Comparison of ENCODE assay signal across 14 cellular contexts in the genomic region with DNA sequence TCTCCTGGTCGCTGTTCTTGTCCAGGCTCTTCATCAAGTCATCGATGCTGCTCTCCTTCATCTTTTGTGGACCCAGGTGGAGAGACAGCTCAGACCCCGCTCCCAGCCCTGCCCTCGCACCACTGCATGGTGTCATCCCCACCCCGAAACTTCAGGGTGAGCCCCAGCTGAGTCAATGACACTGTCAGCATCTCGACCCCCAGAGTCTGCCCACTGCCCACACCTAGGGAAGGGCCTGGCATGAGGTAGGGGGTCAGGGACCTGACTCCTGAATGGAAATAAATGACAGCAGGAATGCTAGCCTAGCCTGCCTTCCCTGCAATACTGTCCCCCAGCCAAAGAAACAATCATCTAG. TPM values are rescaled to one million over a fixed set of nuclear protein-coding genes. Genes with fewer than 3 reads are reported as not detected.
DNase-seq lines count a peak whose midpoint lies in the region; ATAC-seq and TF ChIP-seq lines count a peak whose summit lies in the region.
"Had no signal": no experiment of that assay in that cellular context is flagged by ENCODE, and none has a peak within 500 bp of the region (broad histone marks: within the 10 kb centered on the region; RNA-seq: fewer than 3 reads in every experiment).

No MANE protein-coding gene starts in this region.

- H3K4me3 ChIP-seq in thyroid gland (replicated peaks in 1 of 3) (no peak overlapping the region), body of pancreas (no peak overlapping the region)
- H3K4me3 ChIP-seq: adrenal gland had no signal

- peaks cover 84% of the 10 kb centered on the region for H3K4me1 Mint-ChIP-seq in activated T-cell treated with anti-CD3 and anti-CD28 coated beads, Interleukin-2, amount 50 U/mL, for 24 hours (ENCODE audit: low read depth)
- peaks cover 76% of the 10 kb centered on the region for H3K4me1 Mint-ChIP-seq in activated T-cell treated with anti-CD3 and anti-CD28 coated beads, Interleukin-2, amount 50 U/mL, for 72 hours (ENCODE audit: low read depth)
- H3K4me1 Mint-ChIP-seq in T-helper 17 cell (peaks cover 72% of the 10 kb centered on the region), immature natural killer cell (peaks cover 74 to 78% of the 10 kb centered on the region in 2 donors)

- no peaks in the 10 kb centered on the region for H3K27me3 Mint-ChIP-seq in activated T-cell treated with anti-CD3 and anti-CD28 coated beads, Interleukin-2, amount 50 U/mL, for 24 hours
- no peaks in the 10 kb centered on the region for H3K27me3 Mint-ChIP-seq in activated T-cell treated with anti-CD3 and anti-CD28 coated beads, Interleukin-2, amount 50 U/mL, for 72 hours (ENCODE audit: low read depth)
- H3K27me3 Mint-ChIP-seq in T-helper 17 cell (no peaks in the 10 kb centered on the region), immature natural killer cell (ENCODE audit: low read depth in 3 of 3) (peaks cover 12 to 21% (median 12%) of the 10 kb centered on the region in 3 donors)

- H3K4me3 Mint-ChIP-seq in activated T-cell treated with anti-CD3 and anti-CD28 coated beads, Interleukin-2, amount 50 U/mL, for 24 hours: no peak overlapping the region
- peak overlapping the region in 1 of 2 donors; percentile 86 for H3K4me3 Mint-ChIP-seq in activated T-cell treated with anti-CD3 and anti-CD28 coated beads, Interleukin-2, amount 50 U/mL, for 72 hours
- H3K4me3 Mint-ChIP-seq in T-helper 17 cell (no peak overlapping the region), immature natural killer cell (peak overlapping the region in 1 of 5 donors; percentile 11)

- H3K9me3 ChIP-seq in T-helper 17 cell (ENCODE audit: control insufficient read depth, low read length, poor library complexity, severe bottlenecking) (no peaks in the 10 kb centered on the region), thyroid gland (no peaks in the 10 kb centered on the region), body of pancreas (no peaks in the 10 kb centered on the region)
- H3K9me3 ChIP-seq: adrenal gland, left lung had no signal

- H3K27ac Mint-ChIP-seq in activated T-cell treated with anti-CD3 and anti-CD28 coated beads, Interleukin-2, amount 50 U/mL, for 24 hours: peak overlapping the region; percentile 76
- H3K27ac Mint-ChIP-seq in activated T-cell treated with anti-CD3 and anti-CD28 coated beads, Interleukin-2, amount 50 U/mL, for 72 hours: no peak overlapping the region
- peak overlapping the region; percentile 96 for H3K27ac Mint-ChIP-seq in T-helper 17 cell
- H3K27ac Mint-ChIP-seq in immature natural killer cell: peak overlapping the region; percentile 87 to 98 (median 96)

- no peaks in the 10 kb centered on the region for H3K27me3 ChIP-seq in thyroid gland
- no peaks in the 10 kb centered on the region for H3K27me3 ChIP-seq in body of pancreas
- H3K27me3 ChIP-seq: adrenal gland, left lung had no signal

- CTCF ChIA-PET in HEK293T (lab: Yijun Ruan, JAX): no interaction called here

- H3K27ac ChIP-seq in thyroid gland (peak overlapping the region in 2 of 3 donors; percentile 12 to 98), body of pancreas (peak overlapping the region in 1 of 4 donors; percentile 88)

- DNase-seq in activated T-cell treated with anti-CD3 and anti-CD28 coated beads, Interleukin-2, amount 50 U/mL, for 24 hours: no peak
- DNase-seq in activated T-cell treated with anti-CD3 and anti-CD28 coated beads, Interleukin-2, amount 50 U/mL, for 72 hours: no peak
- no peak for DNase-seq in T-helper 17 cell
- DNase-seq in immature natural killer cell: no peak
- DNase-seq in thyroid gland: no peak
- DNase-seq in HEK293T (ENCODE audit: extremely low spot score): no peak
- no peak for DNase-seq in body of pancreas
- DNase-seq in NCI-H2227 (lab: John Stamatoyannopoulos, UW; ENCODE audit: unreplicated experiment): no peak
- DNase-seq: adrenal gland, DMS 273 treated with DMSO at 0.1 percent for 48 hours, hypothalamus, NCI-H2029, T1000 had no signal

- no peak for ATAC-seq in activated T-cell treated with anti-CD3 and anti-CD28 coated beads, Interleukin-2, amount 50 U/mL, for 72 hours (replicated peaks in 1 of 2)
- ATAC-seq in T-helper 17 cell (no peak), body of pancreas (no peak)

- 93 to 95% methylated on average over 6 of the region's 6 CpGs for WGBS in thyroid gland, 2 donors
- 90 to 100% methylated on average over 6 of the region's 6 CpGs for WGBS in body of pancreas, 2 donors

- no peak for TF ChIP-seq CTCF in thyroid gland (IDR thresholded peaks at IDR 0.05)
- no peak for TF ChIP-seq CTCF in body of pancreas (IDR thresholded peaks at IDR 0.05)

- H3K4me1 ChIP-seq in thyroid gland (peaks cover 45 to 68% of the 10 kb centered on the region in 2 donors), body of pancreas (peaks cover 45% of the 10 kb centered on the region)

- TF ChIP-seq POLR2A in thyroid gland (IDR thresholded peaks at IDR 0.05) (no peak), body of pancreas (IDR thresholded peaks at IDR 0.05) (no peak)

- H3K36me3 Mint-ChIP-seq in activated T-cell treated with anti-CD3 and anti-CD28 coated beads, Interleukin-2, amount 50 U/mL, for 24 hours (ENCODE audit: low read depth): peaks cover 27% of the 10 kb centered on the region
- peaks cover 4 to 5% of the 10 kb centered on the region in 2 donors for H3K36me3 Mint-ChIP-seq in activated T-cell treated with anti-CD3 and anti-CD28 coated beads, Interleukin-2, amount 50 U/mL, for 72 hours (ENCODE audit: insufficient read depth in 2 of 2)
- H3K36me3 Mint-ChIP-seq in T-helper 17 cell (ENCODE audit: low read depth) (no peaks in the 10 kb centered on the region), immature natural killer cell (peaks cover 0 to 8% (median 8%) of the 10 kb centered on the region in 3 donors)

- H3K36me3 ChIP-seq in thyroid gland: no peaks in the 10 kb centered on the region
- no peaks in the 10 kb centered on the region for H3K36me3 ChIP-seq in body of pancreas (replicated peaks in 1 of 2; ENCODE audit: insufficient read depth in 1 of 2, low read depth in 2 of 2)
- H3K36me3 ChIP-seq: adrenal gland had no signal

- no peaks in the 10 kb centered on the region for H3K9me3 Mint-ChIP-seq in activated T-cell treated with anti-CD3 and anti-CD28 coated beads, Interleukin-2, amount 50 U/mL, for 24 hours
- H3K9me3 Mint-ChIP-seq in activated T-cell treated with anti-CD3 and anti-CD28 coated beads, Interleukin-2, amount 50 U/mL, for 72 hours: no peaks in the 10 kb centered on the region
- H3K9me3 Mint-ChIP-seq in immature natural killer cell: no peaks in the 10 kb centered on the region

- intact Hi-C loops in thyroid gland (cut with DNase I) (no loop called here), body of pancreas (cut with DNase I) (no loop called here)

- POLR2A ChIA-PET in HEK293T (lab: Yijun Ruan, JAX): interaction anchor here (1.3 to 1.8 kb wide), 2 partner anchors 29 to 96 kb away, joined by 3 to 9 read pairs; partner anchors contain the start of genes CHTOP and S100A2

TF ChIP-seq in HEK293T, 16 proteins besides CTCF, POLR2A, EP300 and RAD21 (continues in another document):
- TF ChIP-seq L3MBTL2 (conservative IDR thresholded peaks at IDR 0.05) (no peak), NFRKB (IDR thresholded peaks at IDR 0.05) (no peak), FOXM1 (IDR thresholded peaks at IDR 0.05; ENCODE audit: borderline replicate concordance) (no peak), ELF4 (IDR thresholded peaks at IDR 0.05) (no peak), ARNT (IDR thresholded peaks at IDR 0.05) (no peak), SP1 (IDR thresholded peaks at IDR 0.05) (no peak), FOXA1 (IDR thresholded peaks at IDR 0.05) (no peak), BHLHE40 (IDR thresholded peaks at IDR 0.05; ENCODE audit: borderline replicate concordance) (no peak), LEF1 (IDR thresholded peaks at IDR 0.05; ENCODE audit: borderline replicate concordance) (no peak), SUZ12 (IDR thresholded peaks at IDR 0.05) (no peak), CTBP1 (IDR thresholded peaks at IDR 0.05; ENCODE audit: borderline replicate concordance) (no peak), TARDBP (IDR thresholded peaks at IDR 0.05) (no peak)
- TF ChIP-seq, protein P1, sequence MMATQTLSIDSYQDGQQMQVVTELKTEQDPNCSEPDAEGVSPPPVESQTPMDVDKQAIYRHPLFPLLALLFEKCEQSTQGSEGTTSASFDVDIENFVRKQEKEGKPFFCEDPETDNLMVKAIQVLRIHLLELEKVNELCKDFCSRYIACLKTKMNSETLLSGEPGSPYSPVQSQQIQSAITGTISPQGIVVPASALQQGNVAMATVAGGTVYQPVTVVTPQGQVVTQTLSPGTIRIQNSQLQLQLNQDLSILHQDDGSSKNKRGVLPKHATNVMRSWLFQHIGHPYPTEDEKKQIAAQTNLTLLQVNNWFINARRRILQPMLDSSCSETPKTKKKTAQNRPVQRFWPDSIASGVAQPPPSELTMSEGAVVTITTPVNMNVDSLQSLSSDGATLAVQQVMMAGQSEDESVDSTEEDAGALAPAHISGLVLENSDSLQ (IDR thresholded peaks at IDR 0.05): no peak

RNA-seq across cellular contexts. Expression of gene S100A6, which starts 1.6 kb away (rescaled TPM):
- total RNA-seq in activated T-cell treated with anti-CD3 and anti-CD28 coated beads, Interleukin-2, amount 50 U/mL, for 72 hours: 100 to 1,000 TPM; 219 to 358 TPM
- total RNA-seq in T-helper 17 cell: 100 to 1,000 TPM; 303 to 331 TPM
- polyA plus RNA-seq in immature natural killer cell: 100 to 1,000 TPM; 472 to 828 (median 543) TPM
- total RNA-seq in thyroid gland: 100 to 1,000 TPM; 128 to 573 (median 360) TPM
- total RNA-seq in body of pancreas: 10 to 100 TPM; 54.7 to 58.9 TPM

RNA-seq across cellular contexts. Expression of gene S100A5, which starts 3.4 kb away (rescaled TPM):
- 1 to 10 TPM; 2.8 to 4.4 TPM for total RNA-seq in activated T-cell treated with anti-CD3 and anti-CD28 coated beads, Interleukin-2, amount 50 U/mL, for 72 hours
- 1 to 10 TPM in 1 of 2 donors, not detected in 1; 1.1 TPM for total RNA-seq in T-helper 17 cell
- polyA plus RNA-seq in immature natural killer cell: under 1 TPM in 1 of 3 donors, not detected in 2; 0.68 TPM
- 10 to 100 TPM in 1 of 4 donors, 1 to 10 TPM in 3; 2.2 to 12.6 (median 6.5) TPM for total RNA-seq in thyroid gland
- not detected for total RNA-seq in body of pancreas
- total RNA-seq: adrenal gland had no signal
- polyA plus RNA-seq: adrenal gland had no signal

RNA-seq across cellular contexts. Expression of gene S100A4, which starts 8.3 kb away (rescaled TPM):
- total RNA-seq in activated T-cell treated with anti-CD3 and anti-CD28 coated beads, Interleukin-2, amount 50 U/mL, for 72 hours: 100 to 1,000 TPM in 1 of 2 donors, 10 to 100 TPM in 1; 96.1 to 198 TPM
- total RNA-seq in T-helper 17 cell (1,000 to 10,000 TPM in 1 of 2 donors, 100 to 1,000 TPM in 1; 935 to 1,018 TPM), thyroid gland (100 to 1,000 TPM in 2 of 4 donors, 10 to 100 TPM in 2; 57.3 to 251 (median 133) TPM), body of pancreas (10 to 100 TPM; 49.5 to 81.7 TPM)
- 1,000 to 10,000 TPM; 1,846 to 2,303 (median 2,006) TPM for polyA plus RNA-seq in immature natural killer cell

RNA-seq across cellular contexts. Expression of gene S100A3, which starts 11.7 kb away (rescaled TPM):
- not detected for total RNA-seq in activated T-cell treated with anti-CD3 and anti-CD28 coated beads, Interleukin-2, amount 50 U/mL, for 72 hours
- not detected for total RNA-seq in T-helper 17 cell
- polyA plus RNA-seq in immature natural killer cell: not detected
- 1 to 10 TPM in 1 of 4 donors, under 1 TPM in 1, not detected in 2; 0.83 to 1.7 TPM for total RNA-seq in thyroid gland
- total RNA-seq in body of pancreas: not detected

RNA-seq across cellular contexts. Expression of gene S100A2, which starts 28.3 kb away (rescaled TPM):
- total RNA-seq in activated T-cell treated with anti-CD3 and anti-CD28 coated beads, Interleukin-2, amount 50 U/mL, for 72 hours: 1 to 10 TPM; 1.7 to 5.0 TPM
- under 1 TPM in 1 of 2 donors, not detected in 1; 0.52 TPM for total RNA-seq in T-helper 17 cell
- polyA plus RNA-seq in immature natural killer cell: under 1 TPM in 1 of 3 donors, not detected in 2; 0.83 TPM
- 10 to 100 TPM in 1 of 4 donors, 1 to 10 TPM in 3; 2.6 to 10.1 (median 5.9) TPM for total RNA-seq in thyroid gland
- total RNA-seq in body of pancreas: not detected
